ENCODE assay signal across 8 cellular contexts in genomic region chr6:11251553-11252358, GRCh38. TPM values are rescaled to one million over a fixed set of nuclear protein-coding genes. Genes with fewer than 3 reads are reported as not detected.
DNase-seq lines count a peak whose midpoint lies in the region; ATAC-seq and TF ChIP-seq lines count a peak whose summit lies in the region.

No MANE protein-coding gene starts in this region.

- no peaks in the 10 kb centered on the region for H3K36me3 ChIP-seq in left ventricle myocardium inferior

- no peak for ATAC-seq in GM19452 (IDR thresholded peaks at IDR 0.05; ENCODE audit: unreplicated experiment)

- peak overlapping the region; percentile 17 for H3K4me3 ChIP-seq in left ventricle myocardium inferior

- TF ChIP-seq CTCF in Calu3 (IDR thresholded peaks at IDR 0.05; ENCODE audit: unreplicated experiment), result no peak
- TF ChIP-seq CTCF in left ventricle myocardium inferior (IDR thresholded peaks at IDR 0.05; ENCODE audit: borderline replicate concordance), result no peak

- peak overlapping the region; percentile 77 for H3K27ac ChIP-seq in left ventricle myocardium inferior (replicated peaks)

- H3K36me3 Mint-ChIP-seq in Calu3 (ENCODE audit: insufficient read depth, unreplicated experiment), result no peaks in the 10 kb centered on the region

- CTCF ChIA-PET in Calu3 (lab: Charles Lee), result interaction anchor here (0.9 to 1.0 kb wide), 2 partner anchors 19 to 24 kb away, joined by 3 to 4 read pairs; partner anchors contain the start of gene NEDD9

- no peak overlapping the region for H3K4me3 Mint-ChIP-seq in Calu3 (ENCODE audit: low read depth, unreplicated experiment)

- BruUV-seq in Calu3 (replicated peaks; lab: Mats Ljungman, UMichigan), result no TSS peak

- H3K27me3 ChIP-seq in left ventricle myocardium inferior (ENCODE audit: low read depth), result no peaks in the 10 kb centered on the region

- H3K4me1 Mint-ChIP-seq in Calu3 (ENCODE audit: low read depth, unreplicated experiment), result peaks cover 21% of the 10 kb centered on the region

- peak overlapping the region; percentile 47 for H3K27ac Mint-ChIP-seq in Calu3 (ENCODE audit: unreplicated experiment)

- intact Hi-C loops in Calu3 (cut with micrococcal nuclease; ENCODE audit: unreplicated experiment) (no loop called here), left ventricle myocardium inferior (cut with micrococcal nuclease) (no loop called here)

- peaks cover 23% of the 10 kb centered on the region for H3K4me1 ChIP-seq in left ventricle myocardium inferior

- no peaks in the 10 kb centered on the region for H3K27me3 Mint-ChIP-seq in Calu3 (ENCODE audit: unreplicated experiment)

- DNase-seq in Calu3 (peak; percentile 60), amygdala (lab: John Stamatoyannopoulos, UW) (peak in 47 of 56 donors; percentile 13 to 89 (median 53)), left ventricle myocardium inferior (peak; percentile 45), putamen (ENCODE audit: low spot score) (peak; percentile 85), COR-L47 (lab: John Stamatoyannopoulos, UW) (no peak), MV-4-11 (lab: John Stamatoyannopoulos, UW) (no peak), NCI-H345 treated with DMSO at 0.1 percent for 48 hours (lab: John Stamatoyannopoulos, UW; ENCODE audit: unreplicated experiment) (no peak)

- peaks cover 10% of the 10 kb centered on the region for H3K9me3 ChIP-seq in left ventricle myocardium inferior (replicated peaks)

- peaks cover 2% of the 10 kb centered on the region for H3K9me3 Mint-ChIP-seq in Calu3 (ENCODE audit: low read depth, unreplicated experiment)

RNA-seq across cellular contexts. Expression of gene NEDD9, which starts 19.3 kb away (rescaled TPM):
- total RNA-seq in Calu3 (2022), result 18.2 and 28.1 TPM in 2 replicates
- 28.1 TPM for total RNA-seq in left ventricle myocardium inferior

Comparison
In these comparisons a context has a peak if more than half of its experiments do, and no peak if none do; other contexts are left out.
1. DNase-seq: peak in Calu3 (single experiment), amygdala (47 of 56), left ventricle myocardium inferior (single experiment) and putamen (single experiment); none in COR-L47 (single experiment), MV-4-11 (single experiment) and NCI-H345 treated with DMSO at 0.1 percent for 48 hours (single experiment).